In genomic region chr20:3168079-3168828, GRCh38 we compare ENCODE assay signal across 1 cellular context.
TF ChIP-seq lines count a peak whose summit lies in the region.

No MANE protein-coding gene starts in this region.

TF ChIP-seq in HepG2, 621 proteins besides CTCF, POLR2A, EP300 and RAD21 (continued from another document):
- TF ChIP-seq MLX (CRISPR knock-in tag; IDR thresholded peaks at IDR 0.05) = 0 out of 2 replicates have a peak, but pooled peaks have one; percentile 49
- no peak for TF ChIP-seq SYNCRIP (IDR thresholded peaks at IDR 0.05; ENCODE audit: insufficient read depth, low read depth, low read length)
- peak; percentile 48; the same call in 1 of the 2 replicates for TF ChIP-seq MIER2 (CRISPR knock-in tag; IDR thresholded peaks at IDR 0.05)
- peak; percentile 84; the same call in 1 of the 2 replicates for TF ChIP-seq SSRP1 (CRISPR knock-in tag; IDR thresholded peaks at IDR 0.05)
- no peak for TF ChIP-seq CEBPB (IDR thresholded peaks at IDR 0.05; ENCODE audit: borderline replicate concordance, low read depth, low read length)
- TF ChIP-seq ZNF343 (CRISPR knock-in tag; IDR thresholded peaks at IDR 0.05) = peak; percentile 49; the same call in 1 of the 2 replicates
- TF ChIP-seq ZNF598 (CRISPR knock-in tag; IDR thresholded peaks at IDR 0.05; ENCODE audit: borderline replicate concordance) = 0 out of 2 replicates have a peak, but pooled peaks have one; percentile 70
- no peak for TF ChIP-seq AFF4 (CRISPR knock-in tag; IDR thresholded peaks at IDR 0.05)
- peak; percentile 70; the same call in 1 of the 2 replicates for TF ChIP-seq ZC3H13 (CRISPR knock-in tag; IDR thresholded peaks at IDR 0.05)
- peak; percentile 83; the same call in 1 of the 2 replicates for TF ChIP-seq IRX3 (CRISPR knock-in tag; IDR thresholded peaks at IDR 0.05; ENCODE audit: borderline replicate concordance, low read depth)
- TF ChIP-seq ZNF605 (CRISPR knock-in tag; IDR thresholded peaks at IDR 0.05) = peak; percentile 94
- TF ChIP-seq PRDM10 (CRISPR knock-in tag; IDR thresholded peaks at IDR 0.05; ENCODE audit: low read depth) = peak; percentile 95
- no peak for TF ChIP-seq HNF1A (IDR thresholded peaks at IDR 0.05; ENCODE audit: low read depth)
- TF ChIP-seq HNF1A (CRISPR knock-in tag; IDR thresholded peaks at IDR 0.05; ENCODE audit: borderline replicate concordance) = peak; percentile 55; the same call in 1 of the 2 replicates
- TF ChIP-seq FOXA1 (IDR thresholded peaks at IDR 0.05) = no peak
- no peak for TF ChIP-seq FOXA1 (CRISPR knock-in tag; IDR thresholded peaks at IDR 0.05)
- peak; percentile 51 for TF ChIP-seq STAG1 (CRISPR knock-in tag; IDR thresholded peaks at IDR 0.05)
- no peak for TF ChIP-seq NFE2L2 (IDR thresholded peaks at IDR 0.05; ENCODE audit: low read length)
- no peak for TF ChIP-seq BRCA1 (CRISPR knock-in tag; IDR thresholded peaks at IDR 0.05)
- TF ChIP-seq NFRKB (IDR thresholded peaks at IDR 0.05) = no peak
- peak; percentile 86 for TF ChIP-seq ZNF331 (CRISPR knock-in tag; IDR thresholded peaks at IDR 0.05)
- TF ChIP-seq ZNF484 (CRISPR knock-in tag; IDR thresholded peaks at IDR 0.05; ENCODE audit: borderline replicate concordance, low read depth) = no peak
- TF ChIP-seq ZBTB7A (CRISPR knock-in tag; IDR thresholded peaks at IDR 0.05) = peak; percentile 94; the same call in 1 of the 2 replicates
- TF ChIP-seq ZSCAN21 (CRISPR knock-in tag; IDR thresholded peaks at IDR 0.05; ENCODE audit: borderline replicate concordance) = peak; percentile 90; the same call in 1 of the 2 replicates
- TF ChIP-seq TAF15 (IDR thresholded peaks at IDR 0.05; ENCODE audit: low read depth, low read length, poor library complexity, severe bottlenecking) = no peak
- peak; percentile 81; the same call in 1 of the 2 replicates for TF ChIP-seq SALL1 (CRISPR knock-in tag; IDR thresholded peaks at IDR 0.05)
- TF ChIP-seq TGIF2 (CRISPR knock-in tag; IDR thresholded peaks at IDR 0.05) = peak; percentile 74
- 0 out of 2 replicates have a peak, but pooled peaks have one; percentile 56 for TF ChIP-seq FLYWCH1 (CRISPR knock-in tag; IDR thresholded peaks at IDR 0.05)
- TF ChIP-seq FOXK2 (IDR thresholded peaks at IDR 0.05) = no peak
- peak; percentile 99 for TF ChIP-seq ZFX (CRISPR knock-in tag; IDR thresholded peaks at IDR 0.05; ENCODE audit: low read depth)
- TF ChIP-seq NCOA2 (CRISPR knock-in tag; IDR thresholded peaks at IDR 0.05) = peak; percentile 59
- peak; percentile 87 for TF ChIP-seq ZNF33B (CRISPR knock-in tag; IDR thresholded peaks at IDR 0.05)
- peak; percentile 93; the same call in 1 of the 2 replicates for TF ChIP-seq ZNF44 (CRISPR knock-in tag; IDR thresholded peaks at IDR 0.05)
- no peak for TF ChIP-seq U2AF2 (IDR thresholded peaks at IDR 0.05; ENCODE audit: low read depth, low read length)
TF ChIP-seq in HepG2: peak in this region for 327.
